In the genomic region with DNA sequence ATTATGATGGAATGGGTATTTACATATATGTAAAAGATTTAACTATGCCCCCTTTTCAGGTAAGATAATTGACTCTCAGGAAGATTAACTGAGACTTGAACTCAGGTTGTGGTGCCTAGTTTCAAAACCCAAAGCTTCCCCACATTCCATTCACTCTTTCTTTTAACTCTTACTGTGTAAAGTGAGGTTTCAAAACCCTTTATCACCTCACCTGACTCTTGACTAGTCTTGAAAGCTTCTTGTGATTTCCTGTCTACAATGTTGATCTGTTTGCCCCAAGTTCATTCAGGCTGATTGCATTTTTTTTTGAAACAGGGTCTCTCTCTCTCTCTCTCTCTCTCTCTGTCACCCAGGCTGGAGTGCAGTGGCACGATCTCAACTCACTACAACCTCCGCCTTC, we compare ENCODE assay signal across 25 cellular contexts.
"Had no signal": no experiment of that assay in that cellular context is flagged by ENCODE, and none has a peak within 500 bp of the region (broad histone marks: within the 10 kb centered on the region; RNA-seq: fewer than 3 reads in every experiment).

No MANE protein-coding gene starts in this region.

- H3K9me3 ChIP-seq: ascending aorta, body of pancreas had no signal

- H3K9me3 Mint-ChIP-seq: activated naive CD4-positive, alpha-beta T cell treated with anti-CD3 and anti-CD28 coated beads, Interleukin-2, amount 50 U/mL, for 72 hours; activated naive CD8-positive, alpha-beta T cell treated with anti-CD3 and anti-CD28 coated beads, Interleukin-2, amount 50 U/mL, for 24 hours; activated T-cell treated with anti-CD3 and anti-CD28 coated beads, Interleukin-2, amount 50 U/mL, for 24 hours had no signal

- H3K4me3 ChIP-seq: ascending aorta, body of pancreas, SK-N-MC had no signal

- ATAC-seq: activated naive CD8-positive, alpha-beta T cell treated with anti-CD3 and anti-CD28 coated beads, Interleukin-2, amount 50 U/mL, for 24 hours; body of pancreas; Panc1; Right ventricle myocardium inferior had no signal

- H3K4me1 ChIP-seq: ascending aorta had no signal

- H3K4me1 Mint-ChIP-seq: activated CD8-positive, alpha-beta memory T cell treated with anti-CD3 and anti-CD28 coated beads, Interleukin-2, amount 10 ng/mL, durations not matched to agents 7 days and 5 days had no signal

- H3K27me3 Mint-ChIP-seq: activated CD8-positive, alpha-beta memory T cell treated with anti-CD3 and anti-CD28 coated beads, Interleukin-2, amount 10 ng/mL, durations not matched to agents 7 days and 5 days; activated naive CD8-positive, alpha-beta T cell treated with anti-CD3 and anti-CD28 coated beads, Interleukin-2, amount 50 U/mL, for 24 hours; activated T-cell treated with anti-CD3 and anti-CD28 coated beads, Interleukin-2, amount 50 U/mL, for 24 hours had no signal

- H3K27me3 ChIP-seq: ascending aorta, body of pancreas had no signal

- H3K4me3 Mint-ChIP-seq: activated CD8-positive, alpha-beta memory T cell treated with anti-CD3 and anti-CD28 coated beads, Interleukin-2, amount 10 ng/mL, durations not matched to agents 7 days and 5 days; activated naive CD8-positive, alpha-beta T cell treated with anti-CD3 and anti-CD28 coated beads, Interleukin-2, amount 50 U/mL, for 24 hours; activated T-cell treated with anti-CD3 and anti-CD28 coated beads, Interleukin-2, amount 50 U/mL, for 24 hours had no signal

- H3K36me3 ChIP-seq: ascending aorta had no signal

- H3K27ac Mint-ChIP-seq: activated CD8-positive, alpha-beta memory T cell treated with anti-CD3 and anti-CD28 coated beads, Interleukin-2, amount 10 ng/mL, durations not matched to agents 7 days and 5 days; activated naive CD8-positive, alpha-beta T cell treated with anti-CD3 and anti-CD28 coated beads, Interleukin-2, amount 50 U/mL, for 24 hours; activated T-cell treated with anti-CD3 and anti-CD28 coated beads, Interleukin-2, amount 50 U/mL, for 24 hours had no signal

- H3K27ac ChIP-seq: ascending aorta, body of pancreas, SK-N-MC, VCaP had no signal

- DNase-seq: activated CD4-positive, alpha-beta T cell treated with anti-CD3 and anti-CD28 coated beads, Interleukin-2, amount 50 U/mL, for 48 hours; activated CD4-positive, CD25-positive, alpha-beta regulatory T cell; activated CD8-positive, alpha-beta memory T cell treated with anti-CD3 and anti-CD28 coated beads, Interleukin-2, amount 10 ng/mL, durations not matched to agents 7 days and 5 days; activated effector memory CD4-positive, alpha-beta T cell treated with anti-CD3 and anti-CD28 coated beads, Interleukin-2, amount 50 U/mL, for 16 hours; activated naive CD4-positive, alpha-beta T cell treated with Interleukin-2 at 50 U/mL for 16 hours; activated naive CD8-positive, alpha-beta T cell treated with anti-CD3 and anti-CD28 coated beads, Interleukin-2, amount 50 U/mL, for 24 hours; activated T-cell treated with anti-CD3 and anti-CD28 coated beads, Interleukin-2, amount 50 U/mL, for 24 hours; amniotic stem cell; body of pancreas; Kasumi-1; NCI-H1048; NCI-H1930; NCI-H2227 treated with DMSO at 0.1 percent for 48 hours; NCI-H526 treated with DMSO at 0.1 percent for 48 hours; NCI-H82; NK-92 treated with Interleukin-12 subunit alpha and Interleukin-12 subunit beta, amount 100 ng/mL, for 24 hours; OCI-M1; RPMI8226; T-helper 1 cell had no signal

- H3K36me3 Mint-ChIP-seq: activated CD8-positive, alpha-beta memory T cell treated with anti-CD3 and anti-CD28 coated beads, Interleukin-2, amount 10 ng/mL, durations not matched to agents 7 days and 5 days; activated naive CD4-positive, alpha-beta T cell treated with anti-CD3 and anti-CD28 coated beads, Interleukin-2, amount 50 U/mL, for 72 hours had no signal
